ENCODE assay signal across 8 cellular contexts in genomic region chr1:109425902-109426277, GRCh38. TPM values are rescaled to one million over a fixed set of nuclear protein-coding genes. Genes with fewer than 3 reads are reported as not detected.
DNase-seq lines count a peak whose midpoint lies in the region; ATAC-seq and TF ChIP-seq lines count a peak whose summit lies in the region.

No MANE protein-coding gene starts in this region.

- no peaks in the 10 kb centered on the region for H3K27me3 ChIP-seq in hepatocyte

- TF ChIP-seq CTCF in hepatocyte (IDR thresholded peaks at IDR 0.05; ENCODE audit: poor library complexity): no peak
- no peak for TF ChIP-seq CTCF in GM13976 (IDR thresholded peaks at IDR 0.05; ENCODE audit: borderline replicate concordance, control extremely low read depth, extremely low read depth, insufficient read depth, missing control alignments)

- WGBS in hepatocyte (ENCODE audit: low lambda C conversion rate, missing lambda C conversion rate): under 1% methylated on average over 21 of the region's 23 CpGs

- H2AFZ ChIP-seq in hepatocyte: peak overlapping the region; percentile 26

- no peaks in the 10 kb centered on the region for H3K9me3 ChIP-seq in hepatocyte (ENCODE audit: low read depth)

- H3K4me3 ChIP-seq in hepatocyte: peak overlapping the region; percentile 50
- H3K4me3 ChIP-seq in skin epidermis: peak overlapping the region; percentile 71 to 97 (median 78)

- peak overlapping the region; percentile 84 for H3K4me2 ChIP-seq in hepatocyte

- peaks cover 44% of the 10 kb centered on the region for H3K79me2 ChIP-seq in hepatocyte

- H3K9me2 ChIP-seq in hepatocyte (replicated peaks; ENCODE audit: insufficient read depth): no peaks in the 10 kb centered on the region

- H4K20me1 ChIP-seq in hepatocyte (ENCODE audit: insufficient read depth, poor library complexity, severe bottlenecking): peaks cover 20% of the 10 kb centered on the region

- H3K36me3 ChIP-seq in hepatocyte (replicated peaks; ENCODE audit: insufficient read depth, low read depth): no peaks in the 10 kb centered on the region

- peak; percentile 63 for DNase-seq in ACHN
- peak; percentile 91 for DNase-seq in RKO (ENCODE audit: low spot score)
- peak; percentile 14 for DNase-seq in activated naive CD8-positive, alpha-beta T cell treated with anti-CD3 and anti-CD28 coated beads, Interleukin-2, amount 50 U/mL, for 16 hours (ENCODE audit: low read depth, low spot score)
- DNase-seq in hepatocyte (ENCODE audit: low spot score): peak; percentile 77
- DNase-seq in GM13976 (ENCODE audit: low spot score): no peak

- H3K27ac ChIP-seq in hepatocyte: peak overlapping the region; percentile 94
- peak overlapping the region; percentile 54 to 93 (median 87) for H3K27ac ChIP-seq in skin epidermis

- in situ Hi-C loops in ACHN (cut with HindIII; ENCODE audit: low pct_ligation_motif_present, low pct_unique_long_range_greater_than_20kb, low sequenced_read_pairs) (no loop called here), GM13976 (cut with MboI; ENCODE audit: low sequenced_read_pairs, unreplicated experiment) (no loop called here)

- peaks cover 20% of the 10 kb centered on the region for H3K4me1 ChIP-seq in hepatocyte (ENCODE audit: insufficient read depth)

- ATAC-seq in GM18867 (IDR thresholded peaks at IDR 0.05; ENCODE audit: unreplicated experiment) (peak; percentile 25), HG03108 (IDR thresholded peaks at IDR 0.05; ENCODE audit: unreplicated experiment) (peak; percentile 18)

RNA-seq across cellular contexts. Expression of gene PSMA5, which starts 0.4 kb away (rescaled TPM):
- 50.5 and 64.4 TPM in 2 replicates for total RNA-seq in hepatocyte
- polyA plus RNA-seq in hepatocyte: 83.1 and 90.1 TPM in 2 replicates

RNA-seq across cellular contexts. Expression of gene SORT1, which starts 28.2 kb away (rescaled TPM):
- total RNA-seq in hepatocyte: 59.3 and 66.3 TPM in 2 replicates
- 34.4 and 43.7 TPM in 2 replicates for polyA plus RNA-seq in hepatocyte

RNA-seq across cellular contexts. Expression of gene SYPL2, which starts 40.5 kb away (rescaled TPM):
- 2.0 and 2.1 TPM in 2 replicates for total RNA-seq in hepatocyte
- polyA plus RNA-seq in hepatocyte: 3.0 TPM in 2 replicates

RNA-seq across cellular contexts. Expression of gene ATXN7L2, which starts 57.8 kb away (rescaled TPM):
- 5.1 and 6.6 TPM in 2 replicates for total RNA-seq in hepatocyte
- 5.3 and 9.3 TPM in 2 replicates for polyA plus RNA-seq in hepatocyte
